ENCODE assay signal across 1 cellular context in genomic region chr2:137964066-137964858, GRCh38.
A peak's percentile ranks its signal among the peaks of the same experiment; 100 is the strongest.
TF ChIP-seq lines count a peak whose summit lies in the region.

HNMT (plus strand) TSS chr2:137964473; CDS start chr2:137964492, 19 bp downstream.

TF ChIP-seq in HepG2, 621 proteins besides CTCF, POLR2A, EP300 and RAD21 (continued from another document and continues in another):
- TF ChIP-seq KLF11 (CRISPR knock-in tag; IDR thresholded peaks at IDR 0.05) (peak; percentile 77; the same call in 1 of the 2 replicates), ATF1 (CRISPR knock-in tag; IDR thresholded peaks at IDR 0.05) (peak; percentile 86), ZNF230 (CRISPR knock-in tag; IDR thresholded peaks at IDR 0.05) (no peak), ZNF530 (CRISPR knock-in tag; IDR thresholded peaks at IDR 0.05; ENCODE audit: low read depth) (no peak), USF2 (IDR thresholded peaks at IDR 0.05; ENCODE audit: low read depth, low read length) (no peak), USF2 (CRISPR knock-in tag; IDR thresholded peaks at IDR 0.05; ENCODE audit: borderline replicate concordance) (peak; percentile 72; the same call in 1 of the 2 replicates), THYN1 (CRISPR knock-in tag; IDR thresholded peaks at IDR 0.05; ENCODE audit: borderline replicate concordance, low read depth) (no peak), ARID3A (IDR thresholded peaks at IDR 0.05; ENCODE audit: low read depth, low read length) (peak; percentile 96), ZNF766 (CRISPR knock-in tag; IDR thresholded peaks at IDR 0.05; ENCODE audit: borderline replicate concordance) (peak; percentile 95; the same call in 1 of the 2 replicates), ZNF629 (CRISPR knock-in tag; conservative IDR thresholded peaks at IDR 0.05) (peak; percentile 17; the same call in 1 of the 2 replicates), JUN (CRISPR knock-in tag; IDR thresholded peaks at IDR 0.05) (peak; percentile 40; the same call in 1 of the 2 replicates), SP5 (CRISPR knock-in tag; IDR thresholded peaks at IDR 0.05; ENCODE audit: borderline replicate concordance, low read depth) (no peak; the same call in none of the 2 replicates), LCORL (IDR thresholded peaks at IDR 0.05) (peak; percentile 96), LCORL (CRISPR knock-in tag; IDR thresholded peaks at IDR 0.05) (peak; percentile 85), TAF1 (CRISPR knock-in tag; IDR thresholded peaks at IDR 0.05) (peak; percentile 96), MAFF (IDR thresholded peaks at IDR 0.05; ENCODE audit: low read depth, low read length) (peak; percentile 43; the same call in 1 of the 2 replicates), ETV5 (CRISPR knock-in tag; IDR thresholded peaks at IDR 0.05; ENCODE audit: borderline replicate concordance) (peak; percentile 95), ZNF292 (CRISPR knock-in tag; IDR thresholded peaks at IDR 0.05; ENCODE audit: borderline replicate concordance, low read depth) (peak; percentile 51; the same call in 1 of the 2 replicates), TFE3 (CRISPR knock-in tag; IDR thresholded peaks at IDR 0.05) (peak; percentile 46), SRSF4 (IDR thresholded peaks at IDR 0.05; ENCODE audit: low read depth, low read length, poor library complexity, severe bottlenecking) (no peak), ZEB1 (IDR thresholded peaks at IDR 0.05; ENCODE audit: insufficient replicate concordance, low read depth) (peak; percentile 76), MATR3 (CRISPR knock-in tag; IDR thresholded peaks at IDR 0.05) (no peak), ZNF503 (CRISPR knock-in tag; IDR thresholded peaks at IDR 0.05) (peak; percentile 97), SKI (IDR thresholded peaks at IDR 0.05; ENCODE audit: partially characterized antibody) (peak; percentile 63), RCOR2 (CRISPR knock-in tag; IDR thresholded peaks at IDR 0.05) (peak; percentile 90), ZNF687 (CRISPR knock-in tag; IDR thresholded peaks at IDR 0.05) (peak; percentile 88), ZNF781 (CRISPR knock-in tag; IDR thresholded peaks at IDR 0.05; ENCODE audit: borderline replicate concordance, not compliant biosample characterization) (peak; percentile 94), ZNF609 (CRISPR knock-in tag; IDR thresholded peaks at IDR 0.05; ENCODE audit: borderline replicate concordance) (peak; percentile 76), ZFP41 (CRISPR knock-in tag; IDR thresholded peaks at IDR 0.05; ENCODE audit: borderline replicate concordance) (peak; percentile 90; the same call in 1 of the 2 replicates), CEBPB (IDR thresholded peaks at IDR 0.05; ENCODE audit: borderline replicate concordance, low read depth, low read length) (peak; percentile 99), ZNF773 (CRISPR knock-in tag; IDR thresholded peaks at IDR 0.05; ENCODE audit: borderline replicate concordance) (peak; percentile 39; the same call in 1 of the 2 replicates), MBNL3 (CRISPR knock-in tag; conservative IDR thresholded peaks at IDR 0.05) (peak; percentile 80; the same call in 1 of the 2 replicates), CREM (IDR thresholded peaks at IDR 0.05) (peak; percentile 98), CREM (CRISPR knock-in tag; IDR thresholded peaks at IDR 0.05) (no peak), HOXA7 (CRISPR knock-in tag; IDR thresholded peaks at IDR 0.05) (no peak), ZNF3 (CRISPR knock-in tag; IDR thresholded peaks at IDR 0.05) (peak; percentile 11; the same call in 1 of the 2 replicates), FOXO4 (CRISPR knock-in tag; conservative IDR thresholded peaks at IDR 0.05) (peak; percentile 89)
